29 cellular contexts compared by ENCODE assay signal in the genomic region with DNA sequence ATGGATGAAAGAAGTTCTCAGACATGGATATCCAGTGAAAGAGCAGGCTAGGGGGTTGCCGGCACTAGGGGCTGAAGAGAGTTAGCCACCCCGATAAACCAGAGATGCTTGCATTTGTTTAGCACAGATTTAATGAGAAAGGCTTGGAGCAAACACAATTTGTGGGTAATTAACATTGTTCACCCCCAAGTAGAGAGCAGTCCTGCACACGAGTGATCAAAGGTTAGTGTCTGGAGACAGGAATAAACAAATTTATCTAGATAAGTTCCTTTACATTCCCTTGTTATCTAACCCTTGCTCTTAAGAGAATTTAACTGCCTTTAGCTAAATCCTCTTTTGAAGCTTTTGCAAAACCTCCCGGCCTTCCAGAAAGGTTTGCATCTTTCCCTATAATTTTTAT. TPM values are rescaled to one million over a fixed set of nuclear protein-coding genes. Genes with fewer than 3 reads are reported as not detected.
"Had no signal": no experiment of that assay in that cellular context is flagged by ENCODE, and none has a peak within 500 bp of the region (broad histone marks: within the 10 kb centered on the region; RNA-seq: fewer than 3 reads in every experiment).

No MANE protein-coding gene starts in this region.

- H3K4me3 ChIP-seq: breast epithelium, esophagus squamous epithelium, heart right ventricle, left ventricle myocardium inferior, lung, neural progenitor cell, psoas muscle, spleen, testis, uterus had no signal

- H3K36me3 ChIP-seq: breast epithelium, neural progenitor cell, uterus had no signal

- ATAC-seq: activated CD8-positive, alpha-beta T cell treated with anti-CD3 and anti-CD28 coated beads for 36 hours; activated naive CD4-positive, alpha-beta T cell treated with anti-CD3 and anti-CD28 coated beads, Interleukin-2, amount 50 U/mL, for 72 hours; activated T-cell treated with anti-CD3 and anti-CD28 coated beads, Interleukin-2, amount 50 U/mL, for 4 hours; heart right ventricle; naive thymus-derived CD8-positive, alpha-beta T cell; psoas muscle had no signal

- H3K4me1 ChIP-seq: breast epithelium, left ventricle myocardium inferior, neural progenitor cell, parathyroid adenoma, testis had no signal

- H3K27me3 Mint-ChIP-seq: activated B cell treated with CpG ODN at 0.5 μM for 24 hours; activated CD8-positive, alpha-beta T cell treated with anti-CD3 and anti-CD28 coated beads for 36 hours; dendritic cell treated with granulocyte-macrophage colony-stimulating factor and Interleukin-4, amounts not matched to agents 40 ng/mL and 50 ng/mL, for 4 days; naive thymus-derived CD8-positive, alpha-beta T cell; type B pancreatic cell had no signal

- H3K9me3 ChIP-seq: psoas muscle, testis had no signal

- H3K4me1 Mint-ChIP-seq: neural progenitor cell had no signal

- H3K27ac Mint-ChIP-seq: activated B cell treated with CpG ODN at 0.5 μM for 24 hours; activated CD8-positive, alpha-beta T cell treated with anti-CD3 and anti-CD28 coated beads for 36 hours; activated naive CD4-positive, alpha-beta T cell treated with anti-CD3 and anti-CD28 coated beads, Interleukin-2, amount 50 U/mL, for 72 hours; activated T-helper 2 cell treated with anti-CD3 and anti-CD28 coated beads, Interferon-gamma antibody, Interleukin-2, Interleukin-4, amounts not matched to agents 10 μg/mL and 5 μg/mL and 100 μg/mL, durations not matched to agents 14 hours and 24 hours and 36 hours; dendritic cell treated with granulocyte-macrophage colony-stimulating factor and Interleukin-4, amounts not matched to agents 40 ng/mL and 50 ng/mL, for 4 days; neural progenitor cell; T-helper 2 cell treated with Interferon-gamma antibody and Interleukin-4, amounts not matched to agents 5 μg/mL and 100 μg/mL, for 36 hours had no signal

- H3K4me3 Mint-ChIP-seq: activated B cell treated with CpG ODN at 0.5 μM for 24 hours; activated CD8-positive, alpha-beta T cell treated with anti-CD3 and anti-CD28 coated beads for 36 hours; activated T-cell treated with anti-CD3 and anti-CD28 coated beads, Interleukin-2, amount 50 U/mL, for 4 hours; dendritic cell treated with granulocyte-macrophage colony-stimulating factor and Interleukin-4, amounts not matched to agents 40 ng/mL and 50 ng/mL, for 4 days; naive thymus-derived CD8-positive, alpha-beta T cell; neural progenitor cell; T-helper 2 cell treated with Interferon-gamma antibody and Interleukin-4, amounts not matched to agents 5 μg/mL and 100 μg/mL, for 36 hours; type B pancreatic cell had no signal

- H3K4me2 ChIP-seq: neural progenitor cell had no signal

- H2AFZ ChIP-seq: neural progenitor cell, parathyroid adenoma had no signal

- H3K27me3 ChIP-seq: breast epithelium, esophagus squamous epithelium, heart right ventricle, neural progenitor cell, spleen, testis, uterus had no signal

- H3K9ac ChIP-seq: neural progenitor cell, parathyroid adenoma had no signal

- H3K27ac ChIP-seq: breast epithelium, epithelial cell of prostate, esophagus squamous epithelium, heart right ventricle, left ventricle myocardium inferior, neural progenitor cell, parathyroid adenoma, psoas muscle, spleen, testis, uterus had no signal

- DNase-seq: activated B cell treated with CpG ODN at 0.5 μM for 24 hours; activated CD4-positive, alpha-beta T cell treated with anti-CD3 and anti-CD28 coated beads, Interleukin-2, amount 50 U/mL, for 1 hour; activated CD8-positive, alpha-beta T cell treated with anti-CD3 and anti-CD28 coated beads for 36 hours; activated T-cell treated with anti-CD3 and anti-CD28 coated beads, Interleukin-2, amount 50 U/mL, for 4 hours; central memory CD4-positive, alpha-beta T cell; esophagus squamous epithelium; foreskin melanocyte; heart right ventricle; kidney glomerular epithelial cell; left ventricle myocardium inferior; mesendoderm; naive thymus-derived CD8-positive, alpha-beta T cell; occipital lobe; psoas muscle; spleen; stimulated activated naive CD4-positive, alpha-beta T cell treated with Interleukin-2 at 50 U/mL for 16 hours; T-helper 1 cell; testis; uterus had no signal

RNA-seq across cellular contexts. Expression of a gene that starts 23.9 kb away (rescaled TPM):
- total RNA-seq: activated B cell treated with CpG ODN at 0.5 μM for 24 hours; activated CD8-positive, alpha-beta T cell treated with anti-CD3 and anti-CD28 coated beads for 36 hours; activated naive CD4-positive, alpha-beta T cell treated with anti-CD3 and anti-CD28 coated beads, Interleukin-2, amount 50 U/mL, for 72 hours; activated T-helper 2 cell treated with anti-CD3 and anti-CD28 coated beads, Interferon-gamma antibody, Interleukin-2, Interleukin-4, amounts not matched to agents 10 μg/mL and 5 μg/mL and 100 μg/mL, durations not matched to agents 14 hours and 24 hours and 36 hours; naive thymus-derived CD8-positive, alpha-beta T cell had no signal
